In genomic region chr3:16600771-16601538, GRCh38 we compare ENCODE assay signal across 9 cellular contexts. TPM values are rescaled to one million over a fixed set of nuclear protein-coding genes. Genes with fewer than 3 reads are reported as not detected.
DNase-seq lines count a peak whose midpoint lies in the region; ATAC-seq and TF ChIP-seq lines count a peak whose summit lies in the region.
"Had no signal": no experiment of that assay in that cellular context is flagged by ENCODE, and none has a peak within 500 bp of the region (broad histone marks: within the 10 kb centered on the region; RNA-seq: fewer than 3 reads in every experiment).

No MANE protein-coding gene starts in this region.

- TF ChIP-seq CTCF in GM12874 (IDR thresholded peaks at IDR 0.05; ENCODE audit: insufficient read depth, low read depth, low read length) (peak; percentile 48; the same call in 1 of the 2 replicates), progenitor cell of endocrine pancreas (IDR thresholded peaks at IDR 0.05; ENCODE audit: unreplicated experiment) (peak; percentile 97)

- H3K4me1 Mint-ChIP-seq in activated naive CD8-positive, alpha-beta T cell treated with anti-CD3 and anti-CD28 coated beads, Interleukin-2, amount 10 ng/mL, durations not matched to agents 7 days and 5 days, result peaks cover 21% of the 10 kb centered on the region
- H3K4me1 Mint-ChIP-seq in progenitor cell of endocrine pancreas (ENCODE audit: low read depth), result no peaks in the 10 kb centered on the region

- no peak overlapping the region for H3K27ac Mint-ChIP-seq in activated naive CD8-positive, alpha-beta T cell treated with anti-CD3 and anti-CD28 coated beads, Interleukin-2, amount 10 ng/mL, durations not matched to agents 7 days and 5 days
- H3K27ac Mint-ChIP-seq in progenitor cell of endocrine pancreas, result no peak overlapping the region

- intact Hi-C loops in Right ventricle myocardium inferior (cut with DNase I), result loop anchor here (1.0 to 10.0 kb wide), 6 partner anchors 154 to 814 kb away; no protein-coding TSS in a partner anchor

- DNase-seq in MV-4-11 (lab: John Stamatoyannopoulos, UW) (peak; percentile 49), SKM-1 treated with dmso at 0.1 percent for 144 hours (lab: John Stamatoyannopoulos, UW; ENCODE audit: unreplicated experiment) (peak; percentile 74), Right ventricle myocardium inferior (ENCODE audit: missing footprints) (peak; percentile 89), progenitor cell of endocrine pancreas (ENCODE audit: low spot score, unreplicated experiment) (peak; percentile 56), ureter (ENCODE audit: low spot score) (peak; percentile 81)
- peak; percentile 66 for DNase-seq in activated naive CD8-positive, alpha-beta T cell treated with anti-CD3 and anti-CD28 coated beads, Interleukin-2, amount 10 ng/mL, durations not matched to agents 7 days and 5 days

- ATAC-seq in activated naive CD8-positive, alpha-beta T cell treated with anti-CD3 and anti-CD28 coated beads, Interleukin-2, amount 10 ng/mL, durations not matched to agents 7 days and 5 days (ENCODE audit: low read depth), result no peak
- ATAC-seq in Right ventricle myocardium inferior (no peak), GM21447 (IDR thresholded peaks at IDR 0.05; ENCODE audit: unreplicated experiment) (no peak)

- H3K27me3 Mint-ChIP-seq in activated naive CD8-positive, alpha-beta T cell treated with anti-CD3 and anti-CD28 coated beads, Interleukin-2, amount 10 ng/mL, durations not matched to agents 7 days and 5 days, result peaks cover 24% of the 10 kb centered on the region
- H3K27me3 Mint-ChIP-seq in progenitor cell of endocrine pancreas, result no peaks in the 10 kb centered on the region

- POLR2A ChIA-PET in activated naive CD8-positive, alpha-beta T cell treated with anti-CD3 and anti-CD28 coated beads, Interleukin-2, amount 10 ng/mL, durations not matched to agents 7 days and 5 days (lab: Charles Lee), result no interaction called here

- H3K9me3 Mint-ChIP-seq in activated naive CD8-positive, alpha-beta T cell treated with anti-CD3 and anti-CD28 coated beads, Interleukin-2, amount 10 ng/mL, durations not matched to agents 7 days and 5 days, result no peaks in the 10 kb centered on the region
- peaks cover 3% of the 10 kb centered on the region for H3K9me3 Mint-ChIP-seq in progenitor cell of endocrine pancreas (ENCODE audit: low read depth)

- H3K4me3 Mint-ChIP-seq in activated naive CD8-positive, alpha-beta T cell treated with anti-CD3 and anti-CD28 coated beads, Interleukin-2, amount 10 ng/mL, durations not matched to agents 7 days and 5 days, result no peak overlapping the region
- H3K4me3 Mint-ChIP-seq in progenitor cell of endocrine pancreas (ENCODE audit: low read depth), result no peak overlapping the region

- H3K36me3 Mint-ChIP-seq in activated naive CD8-positive, alpha-beta T cell treated with anti-CD3 and anti-CD28 coated beads, Interleukin-2, amount 10 ng/mL, durations not matched to agents 7 days and 5 days, result no peaks in the 10 kb centered on the region
- H3K36me3 Mint-ChIP-seq in progenitor cell of endocrine pancreas (ENCODE audit: insufficient read depth), result no peaks in the 10 kb centered on the region

RNA-seq across cellular contexts. Expression of gene DAZL, which starts 4.3 kb away (rescaled TPM):
- total RNA-seq in activated naive CD8-positive, alpha-beta T cell treated with anti-CD3 and anti-CD28 coated beads, Interleukin-2, amount 10 ng/mL, durations not matched to agents 7 days and 5 days, result not detected
- not detected for total RNA-seq in Right ventricle myocardium inferior
- not detected in 2 replicates for total RNA-seq in progenitor cell of endocrine pancreas
- not detected for total RNA-seq in ureter
- total RNA-seq: skeletal muscle tissue had no signal
